ENCODE assay signal across 18 cellular contexts in genomic region chr5:154296525-154297159, GRCh38.
DNase-seq lines count a peak whose midpoint lies in the region; ATAC-seq and TF ChIP-seq lines count a peak whose summit lies in the region.
"Had no signal": no experiment of that assay in that cellular context is flagged by ENCODE, and none has a peak within 500 bp of the region (broad histone marks: within the 10 kb centered on the region; RNA-seq: fewer than 3 reads in every experiment).

No MANE protein-coding gene starts in this region.

- DNase-seq in HFFc6: no peak
- no peak for DNase-seq in RWPE2 (ENCODE audit: low spot score)
- DNase-seq in left colon: peak in 1 of 2 donors; percentile 38
- no peak for DNase-seq in NK-92 (lab: John Stamatoyannopoulos, UW; ENCODE audit: unreplicated experiment)
- DNase-seq in omental fat pad (ENCODE audit: low spot score): no peak
- DNase-seq in AG08396 (ENCODE audit: low spot score): no peak
- DNase-seq: activated CD4-positive, CD25-positive, alpha-beta regulatory T cell; activated effector memory CD4-positive, alpha-beta T cell treated with Interleukin-2 at 50 U/mL for 16 hours; caudate nucleus; DMS 273 treated with DMSO at 0.1 percent for 48 hours; NCI-H1048; NCI-H2227 treated with DMSO at 0.1 percent for 48 hours; nucleus accumbens; Right ventricle myocardium superior had no signal

- no peak overlapping the region for H3K9ac ChIP-seq in rectal smooth muscle tissue (ENCODE audit: low read length)
- H3K9ac ChIP-seq: BLaER1 treated with 17β-estradiol and CSF1 and Interleukin-3, amounts not matched to agents 10 nM and 100 nM had no signal

- H3K27ac ChIP-seq in RWPE2 (ENCODE audit: poor library complexity, severe bottlenecking): no peak overlapping the region
- no peak overlapping the region for H3K27ac ChIP-seq in rectal smooth muscle tissue (ENCODE audit: low read depth, low read length)
- H3K27ac ChIP-seq: BLaER1 treated with 17β-estradiol and CSF1 and Interleukin-3, amounts not matched to agents 10 nM and 100 nM had no signal

- H3K4me3 ChIP-seq in RWPE2 (ENCODE audit: severe bottlenecking) (no peak overlapping the region), rectal smooth muscle tissue (ENCODE audit: low read length) (peak overlapping the region; percentile 16)
- H3K4me3 ChIP-seq: BLaER1 treated with 17β-estradiol and CSF1 and Interleukin-3, amounts not matched to agents 10 nM and 100 nM had no signal

- H3K36me3 ChIP-seq in RWPE2 (ENCODE audit: low read depth) (peaks cover 27% of the 10 kb centered on the region; the same call in 1 of the 2 replicates), rectal smooth muscle tissue (ENCODE audit: control insufficient read depth, insufficient read depth, low read length) (peaks cover 2% of the 10 kb centered on the region)

- H3K4me1 ChIP-seq in RWPE2 (ENCODE audit: insufficient read depth, poor library complexity, severe bottlenecking): peaks cover 13% of the 10 kb centered on the region
- no peaks in the 10 kb centered on the region for H3K4me1 ChIP-seq in rectal smooth muscle tissue (ENCODE audit: control insufficient read depth, insufficient read depth, low read length)

- ATAC-seq in RWPE2 (ENCODE audit: low read depth) (peak; percentile 98), left colon (peak; percentile 100), HG03571 (IDR thresholded peaks at IDR 0.05; ENCODE audit: unreplicated experiment) (no peak), omental fat pad (ENCODE audit: low FRiP score) (no peak)

- intact Hi-C loops in left colon (cut with DNase I, micrococcal nuclease): no loop called here

- no peaks in the 10 kb centered on the region for H3K4me1 Mint-ChIP-seq in HFFc6 (ENCODE audit: low read depth)

- H3K9me3 ChIP-seq in RWPE2 (ENCODE audit: severe bottlenecking): no peaks in the 10 kb centered on the region
- H3K9me3 ChIP-seq: BLaER1 treated with 17β-estradiol and CSF1 and Interleukin-3, amounts not matched to agents 10 nM and 100 nM had no signal

- peaks cover 54% of the 10 kb centered on the region for H3K36me3 Mint-ChIP-seq in HFFc6 (ENCODE audit: low read depth)

- no peak for TF ChIP-seq CTCF in HFFc6 (IDR thresholded peaks at IDR 0.05)
- no peak for TF ChIP-seq CTCF in RWPE2 (IDR thresholded peaks at IDR 0.05; ENCODE audit: poor library complexity, severe bottlenecking)
- TF ChIP-seq CTCF in omental fat pad (IDR thresholded peaks at IDR 0.05): no peak

- H3K27ac Mint-ChIP-seq in HFFc6: peak overlapping the region; percentile 21; the same call in 1 of the 2 replicates
- H3K27ac Mint-ChIP-seq: T-helper 1 cell treated with Interleukin-12 subunit alpha and Interleukin-12 subunit beta and Interleukin-4 antibody, amounts not matched to agents 30 μg/mL and 1 μg/mL, for 36 hours had no signal

- H3K27me3 Mint-ChIP-seq in HFFc6 (ENCODE audit: insufficient read depth): no peaks in the 10 kb centered on the region

- H3K4me3 Mint-ChIP-seq in HFFc6: no peak overlapping the region
- H3K4me3 Mint-ChIP-seq: T-helper 1 cell treated with Interleukin-12 subunit alpha and Interleukin-12 subunit beta and Interleukin-4 antibody, amounts not matched to agents 30 μg/mL and 1 μg/mL, for 36 hours had no signal

- no peaks in the 10 kb centered on the region for H3K9me3 Mint-ChIP-seq in HFFc6
- H3K9me3 Mint-ChIP-seq: T-helper 1 cell treated with Interleukin-12 subunit alpha and Interleukin-12 subunit beta and Interleukin-4 antibody, amounts not matched to agents 30 μg/mL and 1 μg/mL, for 36 hours had no signal

- H3K27me3 ChIP-seq in RWPE2 (ENCODE audit: insufficient read depth, poor library complexity, severe bottlenecking): no peaks in the 10 kb centered on the region
- H3K27me3 ChIP-seq in rectal smooth muscle tissue (ENCODE audit: control insufficient read depth, insufficient read depth, low read length): no peaks in the 10 kb centered on the region
- H3K27me3 ChIP-seq: BLaER1 treated with 17β-estradiol and CSF1 and Interleukin-3, amounts not matched to agents 10 nM and 100 nM had no signal

Comparison
In these comparisons a context has a peak if more than half of its experiments do, and no peak if none do; other contexts are left out.
1. ATAC-seq: peak in RWPE2 (single experiment) and left colon (single experiment); none in HG03571 (single experiment) and omental fat pad (single experiment).